19 cellular contexts compared by ENCODE assay signal in the genomic region with DNA sequence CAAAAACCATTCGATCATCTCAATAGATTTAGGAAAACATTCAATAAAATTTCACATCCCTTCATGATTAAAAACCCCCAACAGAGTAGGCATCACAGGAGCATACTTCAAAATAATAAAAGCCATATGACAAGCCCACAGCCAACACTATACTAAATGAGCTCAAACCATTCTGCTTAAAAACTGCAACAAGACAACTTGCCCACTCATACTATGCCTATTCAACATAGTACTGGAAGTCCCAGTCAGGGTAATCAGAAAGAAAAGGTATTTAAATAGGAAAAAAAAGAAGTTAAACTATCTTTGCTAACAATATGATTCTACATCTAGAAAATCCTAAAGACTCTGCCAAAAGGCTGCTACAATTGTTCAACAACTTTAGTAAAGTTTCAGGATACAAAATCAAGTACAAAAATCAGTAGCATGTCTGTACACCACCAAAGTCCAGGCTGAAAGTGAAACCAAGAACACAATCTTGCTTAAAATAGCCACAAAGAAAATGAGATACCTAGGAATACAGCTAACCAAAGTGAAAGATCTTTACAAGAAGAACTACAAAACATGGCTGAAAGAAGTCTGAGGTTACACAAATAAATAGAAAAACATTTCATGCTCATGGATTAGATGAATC.
DNase-seq lines count a peak whose midpoint lies in the region; ATAC-seq, FAIRE-seq and TF ChIP-seq lines count a peak whose summit lies in the region.
"Had no signal": no experiment of that assay in that cellular context is flagged by ENCODE, and none has a peak within 500 bp of the region (broad histone marks: within the 10 kb centered on the region; RNA-seq: fewer than 3 reads in every experiment).

No MANE protein-coding gene starts in this region.

- TF ChIP-seq CTCF in GM12878 (IDR thresholded peaks at IDR 0.05 in 2 of 3, conservative IDR thresholded peaks at IDR 0.05 in 1 of 3; ENCODE audit: control insufficient read depth in 2 of 3, extremely low read depth in 1 of 3, insufficient read depth in 1 of 3, low read depth in 3 of 3, low read length in 3 of 3) (no peak), GM13976 (IDR thresholded peaks at IDR 0.05; ENCODE audit: borderline replicate concordance, control extremely low read depth, extremely low read depth, insufficient read depth, missing control alignments) (no peak)

- no peak overlapping the region for H2AFZ ChIP-seq in GM12878 (ENCODE audit: control insufficient read depth, low read depth, low read length)

- in situ Hi-C loops in GM12878 (cut with MboI): no loop called here
- in situ Hi-C loops in GM13976 (cut with MboI; ENCODE audit: low sequenced_read_pairs, unreplicated experiment): no loop called here

- peak overlapping the region; percentile 22; the same call in 1 of the 2 replicates for H3K4me2 ChIP-seq in GM12878 (ENCODE audit: control insufficient read depth, insufficient read depth)
- H3K4me2 ChIP-seq: smooth muscle cell had no signal

- H3K27me3 ChIP-seq in GM12878 (replicated peaks in 1 of 2; ENCODE audit: control insufficient read depth in 2 of 2, insufficient read depth in 2 of 2, low read length in 1 of 2): no peaks in the 10 kb centered on the region
- H3K27me3 ChIP-seq: vagina had no signal

- no peaks in the 10 kb centered on the region for H4K20me1 ChIP-seq in GM12878 (ENCODE audit: control insufficient read depth, insufficient read depth)

- H3K9me3 ChIP-seq in GM12878 (replicated peaks; ENCODE audit: control insufficient read depth, insufficient read depth, low read length): peaks cover 6% of the 10 kb centered on the region; the same call in 2 of the 3 replicates
- H3K9me3 ChIP-seq: mucosa of descending colon, vagina had no signal

- no TSS peak for BruUV-seq in GM12878 (replicated peaks; lab: Mats Ljungman, UMichigan)

- no peak overlapping the region for H3K9ac ChIP-seq in GM12878 (ENCODE audit: control insufficient read depth, insufficient read depth, low read length)

- no peak for TF ChIP-seq EP300 in GM12878 (IDR thresholded peaks at IDR 0.05; ENCODE audit: borderline replicate concordance in 1 of 2, control insufficient read depth in 1 of 2, low read depth in 2 of 2, low read length in 2 of 2)

- H3K4me3 ChIP-seq in GM12878: no peak overlapping the region
- H3K4me3 ChIP-seq: mucosa of descending colon, smooth muscle cell, vagina had no signal

- FAIRE-seq in GM19239 (lab: Jason Lieb, UNC) (peak; percentile 73), GM12878 (lab: Jason Lieb, UNC) (no peak)
- FAIRE-seq: frontal cortex, TTC549 had no signal

- SMC1A ChIA-PET in GM12878 (lab: Charles Lee; ENCODE audit: uncharacterized antibody, unreplicated experiment): no interaction called here

- H3K36me3 ChIP-seq in GM12878 (ENCODE audit: control insufficient read depth in 2 of 2, insufficient read depth in 2 of 2, low read length in 1 of 2): no peaks in the 10 kb centered on the region
- H3K36me3 ChIP-seq: vagina had no signal

- POLR2A ChIA-PET in GM12878 (lab: Charles Lee): no interaction called here

- 89% methylated on average over 1 of the region's 1 CpG for WGBS in GM12878 (ENCODE audit: insufficient coverage, insufficient replicate concordance, low lambda C conversion rate, missing lambda C conversion rate)

- TF ChIP-seq RAD21 in GM12878 (IDR thresholded peaks at IDR 0.05; ENCODE audit: insufficient read depth, low read depth, low read length): no peak

- CTCF ChIA-PET in GM12878 (lab: Yijun Ruan, JAX): no interaction called here

- ATAC-seq in GM21717 (IDR thresholded peaks at IDR 0.05; ENCODE audit: unreplicated experiment) (peak; percentile 87), HG03342 (IDR thresholded peaks at IDR 0.05; ENCODE audit: unreplicated experiment) (peak; percentile 76), GM12878 (peak; percentile 66), GM21737 (IDR thresholded peaks at IDR 0.05; ENCODE audit: unreplicated experiment) (no peak)
- ATAC-seq: activated CD4-positive, alpha-beta T cell treated with anti-CD3 and anti-CD28 coated beads for 36 hours; mucosa of descending colon had no signal

- intact Hi-C loops in GM12878 (cut with micrococcal nuclease; ENCODE audit: unreplicated experiment): no loop called here

- TF ChIP-seq POLR2A in GM12878 (IDR thresholded peaks at IDR 0.05; ENCODE audit: low read depth, low read length): no peak

- RAD21 ChIA-PET in GM12878 (lab: Charles Lee; ENCODE audit: unreplicated experiment): interaction anchor here (0.9 kb wide), 1 partner anchor 288 kb away, joined by 3 read pairs; no protein-coding TSS in a partner anchor

- DNase-seq in GM19239 (ENCODE audit: insufficient read length, low spot score) (no peak), GM12878 (ENCODE audit: low read depth, low spot score) (no peak), GM13976 (ENCODE audit: low spot score) (no peak), DMS114 treated with DMSO at 0.1 percent for 48 hours (lab: John Stamatoyannopoulos, UW; ENCODE audit: unreplicated experiment) (no peak)
- DNase-seq: activated CD4-positive, alpha-beta T cell treated with anti-CD3 and anti-CD28 coated beads for 36 hours; activated effector memory CD4-positive, alpha-beta T cell treated with Interleukin-2 at 50 U/mL for 16 hours; erythroblast; mucosa of descending colon; NCI-H1436 treated with DMSO at 0.1 percent for 48 hours; NCI-H2227 treated with DMSO at 0.1 percent for 48 hours; stimulated activated CD4-positive, alpha-beta T cell treated with anti-CD3 and anti-CD28 coated beads, Interleukin-4, amount 100 ng/mL, for 24 hours had no signal

- H3K79me2 ChIP-seq in GM12878 (ENCODE audit: control insufficient read depth, insufficient read depth, low read length): no peaks in the 10 kb centered on the region

- no peaks in the 10 kb centered on the region for H3K4me1 ChIP-seq in GM12878 (ENCODE audit: control insufficient read depth, insufficient read depth, low read length)
- H3K4me1 ChIP-seq: vagina had no signal

- no peak overlapping the region for H3K27ac ChIP-seq in GM12878 (ENCODE audit: control insufficient read depth, insufficient read depth)
- H3K27ac ChIP-seq: RWPE1, vagina had no signal

TF ChIP-seq in GM12878, 131 proteins besides CTCF, POLR2A, EP300 and RAD21 (continues in another document):
- TF ChIP-seq ZBTB33 (IDR thresholded peaks at IDR 0.05) (no peak), ZBTB40 (IDR thresholded peaks at IDR 0.05; ENCODE audit: borderline replicate concordance) (peak; percentile 86), ATF3 (IDR thresholded peaks at IDR 0.05; ENCODE audit: borderline replicate concordance, extremely low read depth, low read depth, low read length) (no peak), DPF2 (IDR thresholded peaks at IDR 0.05) (no peak), ZNF384 (IDR thresholded peaks at IDR 0.05; ENCODE audit: borderline replicate concordance, low read depth, low read length) (no peak), IKZF2 (IDR thresholded peaks at IDR 0.05) (0 out of 4 replicates have a peak, but pooled peaks of 1 of the 2 experiments have one; percentile 10)
